ENCODE assay signal across 8 cellular contexts in the genomic region with DNA sequence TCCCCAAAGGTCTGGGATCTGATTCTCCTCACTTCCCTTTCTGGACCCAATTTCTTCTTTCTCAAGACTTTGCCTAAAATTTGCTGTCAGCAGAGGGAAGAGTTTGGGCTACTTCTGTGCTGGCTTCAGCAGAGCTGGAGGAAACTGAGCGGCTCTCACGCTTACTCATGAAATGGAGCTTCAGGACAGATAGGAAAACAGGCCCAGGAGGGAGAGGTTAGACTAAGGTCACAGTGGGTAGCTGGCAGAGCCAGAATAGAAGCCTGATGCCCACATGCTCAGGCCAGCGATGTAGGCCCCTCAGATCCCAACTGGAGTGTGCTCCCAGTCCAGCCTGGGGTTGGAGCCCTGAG. TPM values are rescaled to one million over a fixed set of nuclear protein-coding genes. Genes with fewer than 3 reads are reported as not detected.
DNase-seq lines count a peak whose midpoint lies in the region; ATAC-seq, FAIRE-seq and TF ChIP-seq lines count a peak whose summit lies in the region.

No MANE protein-coding gene starts in this region.

- intact Hi-C loops in K562 (cut with micrococcal nuclease) = no loop called here

- TF ChIP-seq EP300 in K562 (IDR thresholded peaks at IDR 0.05; ENCODE audit: low read length) = no peak
- TF ChIP-seq EP300 in suprapubic skin (IDR thresholded peaks at IDR 0.05) = no peak

- H3K9ac ChIP-seq in HUES48 (ENCODE audit: low read depth, low read length) (peak overlapping the region; percentile 72), K562 (ENCODE audit: insufficient read depth in 1 of 2, low read depth in 2 of 2, low read length in 2 of 2) (peak overlapping the region; percentile 77 to 99; a peak in 3 of 4 replicates)

- peak overlapping the region; percentile 97 for H2AFZ ChIP-seq in K562 (ENCODE audit: low read depth, low read length)

- in situ Hi-C loops in K562 (cut with MboI) = no loop called here

- no peaks in the 10 kb centered on the region for H3K9me1 ChIP-seq in K562 (ENCODE audit: control insufficient read depth, insufficient read depth, low read length)

- TF ChIP-seq CTCF in DOHH2 (IDR thresholded peaks at IDR 0.05; ENCODE audit: low read depth, low read length, poor library complexity, severe bottlenecking) (no peak), K562 (IDR thresholded peaks at IDR 0.05 in 2 of 3, conservative IDR thresholded peaks at IDR 0.05 in 1 of 3; ENCODE audit: insufficient read depth in 2 of 3, low read depth in 1 of 3, low read length in 3 of 3) (no peak), kidney epithelial cell (IDR thresholded peaks at IDR 0.05; ENCODE audit: insufficient read depth, low read length, poor library complexity, severe bottlenecking) (no peak), suprapubic skin (IDR thresholded peaks at IDR 0.05) (no peak)

- H4K20me1 ChIP-seq in DOHH2 (ENCODE audit: control insufficient read depth, insufficient read depth, low read depth, low read length) (no peaks in the 10 kb centered on the region), K562 (replicated peaks; ENCODE audit: control insufficient read depth, insufficient read depth, low read length) (no peaks in the 10 kb centered on the region)

- H3K4me3 ChIP-seq in DOHH2 (ENCODE audit: low read length) (peak overlapping the region; percentile 81), HUES48 (ENCODE audit: low read depth, low read length) (peak overlapping the region; percentile 78), K562 (peak overlapping the region; percentile 76), kidney epithelial cell (ENCODE audit: low read depth, low read length) (peak overlapping the region; percentile 56), suprapubic skin (peak overlapping the region; percentile 75)

- DNase-seq in K562 (ENCODE audit: extremely low read depth in 1 of 4, low spot score in 3 of 4) (peak in 1 of 4 experiments; percentile 23), kidney epithelial cell (ENCODE audit: low read depth) (no peak), suprapubic skin (ENCODE audit: low spot score in 2 of 2) (no peak), NCI-H446 treated with DMSO at 0.1 percent for 48 hours (lab: John Stamatoyannopoulos, UW) (no peak)
- DNase-seq in activated CD4-positive, alpha-beta T cell treated with anti-CD3 and anti-CD28 coated beads, Interleukin-2, amount 50 U/mL, for 48 hours = no peak

- CTCF ChIA-PET in K562 (lab: Yijun Ruan, JAX; ENCODE audit: low intra/inter-chr PET ratio) = no interaction called here

- no peak overlapping the region for H3K27ac ChIP-seq in DOHH2 (ENCODE audit: low read depth, low read length)
- no peak overlapping the region for H3K27ac ChIP-seq in HUES48 (ENCODE audit: low read depth, low read length)
- peak overlapping the region; percentile 50 for H3K27ac ChIP-seq in K562 (ENCODE audit: extremely low read depth, low read depth, low read length)
- H3K27ac ChIP-seq in suprapubic skin = peak overlapping the region; percentile 64

- H3K9me3 ChIP-seq in DOHH2 (ENCODE audit: control insufficient read depth, insufficient read depth, low read length) (no peaks in the 10 kb centered on the region), HUES48 (ENCODE audit: control insufficient read depth, insufficient read depth, low read length) (no peaks in the 10 kb centered on the region), K562 (replicated peaks; ENCODE audit: control insufficient read depth, insufficient read depth, low read depth, low read length) (no peaks in the 10 kb centered on the region), suprapubic skin (no peaks in the 10 kb centered on the region)

- TF ChIP-seq RAD21 in K562 (CRISPR knock-in tag; conservative IDR thresholded peaks at IDR 0.05 in 1 of 2, IDR thresholded peaks at IDR 0.05 in 1 of 2) = no peak

- WGBS in K562 (ENCODE audit: insufficient coverage, low coverage, missing lambda C conversion rate) = 0% methylated on average over 3 of the region's 3 CpGs
- WGBS in suprapubic skin = 19% methylated on average over 3 of the region's 3 CpGs

- H3K79me2 ChIP-seq in DOHH2 (ENCODE audit: control insufficient read depth, low read length) (no peaks in the 10 kb centered on the region), K562 (ENCODE audit: control insufficient read depth, insufficient read depth, low read length) (0 out of 3 replicates have a peak, but pooled peaks cover 3% of the 10 kb centered on the region)

- H3K27me3 ChIP-seq in DOHH2 (ENCODE audit: control insufficient read depth, low read length) (no peaks in the 10 kb centered on the region), HUES48 (ENCODE audit: control insufficient read depth, insufficient read depth, low read length) (no peaks in the 10 kb centered on the region), K562 (ENCODE audit: control insufficient read depth in 2 of 2, insufficient read depth in 2 of 2, low read length in 2 of 2) (no peaks in the 10 kb centered on the region), kidney epithelial cell (ENCODE audit: control insufficient read depth, insufficient read depth, low read length) (no peaks in the 10 kb centered on the region), suprapubic skin (no peaks in the 10 kb centered on the region)

- ATAC-seq in K562 = peak; percentile 34
- ATAC-seq in GM19452 (IDR thresholded peaks at IDR 0.05; ENCODE audit: unreplicated experiment) = no peak

- BruUV-seq in K562 (replicated peaks; lab: Mats Ljungman, UMichigan) = no TSS peak

- peaks cover 10% of the 10 kb centered on the region for H3K4me1 ChIP-seq in DOHH2 (ENCODE audit: control insufficient read depth, low read length)
- H3K4me1 ChIP-seq in HUES48 (ENCODE audit: control insufficient read depth, insufficient read depth, low read length) = no peaks in the 10 kb centered on the region
- peaks cover 4 to 16% of the 10 kb centered on the region in 2 experiments; a peak in 3 of 5 replicates for H3K4me1 ChIP-seq in K562 (replicated peaks in 1 of 2; ENCODE audit: control insufficient read depth in 2 of 2, insufficient read depth in 2 of 2, low read length in 2 of 2)
- H3K4me1 ChIP-seq in suprapubic skin = peaks cover 16% of the 10 kb centered on the region

- H3K36me3 ChIP-seq in DOHH2 (ENCODE audit: control insufficient read depth, low read length) (no peaks in the 10 kb centered on the region), HUES48 (ENCODE audit: control insufficient read depth, insufficient read depth, low read length) (peaks cover 14% of the 10 kb centered on the region; the same call in 1 of the 2 replicates), K562 (ENCODE audit: control insufficient read depth, insufficient read depth, low read length) (0 out of 3 replicates have a peak, but pooled peaks cover 4% of the 10 kb centered on the region), kidney epithelial cell (ENCODE audit: control insufficient read depth, insufficient read depth, low read length) (no peaks in the 10 kb centered on the region), suprapubic skin (peaks cover 8% of the 10 kb centered on the region)

- FAIRE-seq in K562 (lab: Jason Lieb, UNC) = no peak

- H3K9me2 ChIP-seq in DOHH2 (replicated peaks; ENCODE audit: control insufficient read depth, low read length) = no peaks in the 10 kb centered on the region

- H3K4me2 ChIP-seq in DOHH2 (ENCODE audit: low read length) = peak overlapping the region; percentile 75
- H3K4me2 ChIP-seq in K562 (ENCODE audit: insufficient read depth, low read length) = peak overlapping the region; percentile 85

- H3F3A ChIP-seq in DOHH2 (ENCODE audit: control insufficient read depth, insufficient read depth) = no peaks in the 10 kb centered on the region

- POLR2A ChIA-PET in K562 (lab: Yijun Ruan, JAX) = interaction anchor here (0.6 to 1.6 kb wide), 4 partner anchors 12 to 81 kb away, joined by 3 to 5 read pairs (median 4); a partner anchor contains a TSS

- TF ChIP-seq POLR2A in K562 (conservative IDR thresholded peaks at IDR 0.05) (no peak), suprapubic skin (IDR thresholded peaks at IDR 0.05) (no peak)

RNA-seq across cellular contexts. Expression of a gene that starts 0.6 kb away (rescaled TPM):
- 23.4 and 60.6 TPM in 2 replicates for total RNA-seq in K562 (2011; cell fraction: chromatin; rRNA removed; ENCODE audit: low replicate concordance)
- total RNA-seq in K562 (2011; cell fraction: nucleolus; rRNA removed) = 35.5 and 38.3 TPM in 2 replicates
- total RNA-seq in K562 (2011; cell fraction: nucleoplasm; rRNA removed) = 33.8 and 36.0 TPM in 2 replicates
- total RNA-seq in K562 (2014; rRNA removed) (5.8 and 6.5 TPM in 2 replicates), K562 (2014; rRNA removed; fragmentation: Illumina TruSeq; extraction: Trizol) (4.7 and 5.9 TPM in 2 replicates), K562 (2015; rRNA removed; fragmentation: Illumina TruSeq; extraction: Trizol) (7.2 and 7.5 TPM in 2 replicates), K562 (2021) (9.8 and 12.2 TPM in 2 replicates), kidney epithelial cell (38.0 and 42.6 TPM in 2 replicates), suprapubic skin (10 to 100 TPM in 3 of 4 donors, 1 to 10 TPM in 1; 8.9 to 14.5 (median 13.3) TPM)
- polyA plus RNA-seq in K562 (2011; rRNA removed) (5.5 and 5.7 TPM in 2 replicates), K562 (2014; fragmentation: Illumina TruSeq; extraction: Trizol) (7.8 and 8.1 TPM in 2 replicates), K562 (2014; fragmentation: Nextera tagmentation; extraction: Ambion mirVana) (1 to 10 TPM; 2.7 to 2.8 TPM), K562 (2014; rRNA removed) (7.2 and 10.4 TPM in 2 replicates)
- polyA plus RNA-seq in K562 (2011; cell fraction: cytosol; rRNA removed) = 5.0 and 9.4 TPM in 2 replicates
- 5.5 and 14.4 TPM in 2 replicates for polyA plus RNA-seq in K562 (2011; cell fraction: nucleus; rRNA removed)
- polyA plus RNA-seq in K562 (2012) = 8.2 and 9.9 TPM in 2 replicates
- 8.9 and 13.4 TPM in 2 replicates for polyA minus RNA-seq in K562 (2011; rRNA and poly(A)+ RNA removed)
- 3.5 and 6.9 TPM in 2 replicates for polyA minus RNA-seq in K562 (2011; cell fraction: cytosol; rRNA and poly(A)+ RNA removed)
- polyA minus RNA-seq in K562 (2011; cell fraction: nucleus; rRNA and poly(A)+ RNA removed) = 14.9 and 20.9 TPM in 2 replicates

RNA-seq across cellular contexts. Expression of a gene that starts 50.1 kb away (rescaled TPM):
- 67.0 and 76.2 TPM in 2 replicates for total RNA-seq in K562 (2011; cell fraction: chromatin; rRNA removed; ENCODE audit: low replicate concordance)
- 44.5 and 48.2 TPM in 2 replicates for total RNA-seq in K562 (2011; cell fraction: nucleolus; rRNA removed)
- 51.8 and 70.7 TPM in 2 replicates for total RNA-seq in K562 (2011; cell fraction: nucleoplasm; rRNA removed)
- total RNA-seq in K562 (2014; rRNA removed) (76.5 and 92.9 TPM in 2 replicates), K562 (2014; rRNA removed; fragmentation: Illumina TruSeq; extraction: Trizol) (80.2 and 85.4 TPM in 2 replicates), K562 (2015; rRNA removed; fragmentation: Illumina TruSeq; extraction: Trizol) (60.4 and 64.7 TPM in 2 replicates), K562 (2021) (149 and 157 TPM in 2 replicates), kidney epithelial cell (114 and 116 TPM in 2 replicates), suprapubic skin (10 to 100 TPM; 44.9 to 92.5 (median 78.8) TPM)
- polyA plus RNA-seq in K562 (2011; rRNA removed) (43.1 and 58.9 TPM in 2 replicates), K562 (2014; fragmentation: Illumina TruSeq; extraction: Trizol) (170 and 190 TPM in 2 replicates), K562 (2014; fragmentation: Nextera tagmentation; extraction: Ambion mirVana) (10 to 100 TPM; 81.8 to 83.8 TPM), K562 (2014; rRNA removed) (63.8 and 70.1 TPM in 2 replicates)
- polyA plus RNA-seq in K562 (2011; cell fraction: cytosol; rRNA removed) = 30.9 and 48.3 TPM in 2 replicates
- polyA plus RNA-seq in K562 (2011; cell fraction: nucleus; rRNA removed) = 51.3 and 63.0 TPM in 2 replicates
- polyA plus RNA-seq in K562 (2012) = 106 and 113 TPM in 2 replicates
- polyA minus RNA-seq in K562 (2011; rRNA and poly(A)+ RNA removed) = 59.5 and 76.3 TPM in 2 replicates
- 90.9 and 96.3 TPM in 2 replicates for polyA minus RNA-seq in K562 (2011; cell fraction: cytosol; rRNA and poly(A)+ RNA removed)
- 14.5 and 25.9 TPM in 2 replicates for polyA minus RNA-seq in K562 (2011; cell fraction: nucleus; rRNA and poly(A)+ RNA removed)

RNA-seq across cellular contexts. Expression of a gene that starts 54.4 kb away (rescaled TPM):
- 419 and 726 TPM in 2 replicates for total RNA-seq in K562 (2011; cell fraction: chromatin; rRNA removed; ENCODE audit: low replicate concordance)
- total RNA-seq in K562 (2011; cell fraction: nucleolus; rRNA removed) = 195 and 280 TPM in 2 replicates
- total RNA-seq in K562 (2011; cell fraction: nucleoplasm; rRNA removed) = 289 and 307 TPM in 2 replicates
- total RNA-seq in K562 (2014; rRNA removed) (160 and 215 TPM in 2 replicates), K562 (2014; rRNA removed; fragmentation: Illumina TruSeq; extraction: Trizol) (220 and 225 TPM in 2 replicates), K562 (2015; rRNA removed; fragmentation: Illumina TruSeq; extraction: Trizol) (270 and 271 TPM in 2 replicates), K562 (2021) (207 and 239 TPM in 2 replicates), kidney epithelial cell (124 and 132 TPM in 2 replicates), suprapubic skin (100 to 1,000 TPM in 3 of 4 donors, 10 to 100 TPM in 1; 94.8 to 238 (median 143) TPM)
- polyA plus RNA-seq in K562 (2011; rRNA removed) (215 and 229 TPM in 2 replicates), K562 (2014; fragmentation: Illumina TruSeq; extraction: Trizol) (251 and 269 TPM in 2 replicates), K562 (2014; fragmentation: Nextera tagmentation; extraction: Ambion mirVana) (100 to 1,000 TPM; 142 to 164 TPM), K562 (2014; rRNA removed) (110 and 160 TPM in 2 replicates)
- polyA plus RNA-seq in K562 (2011; cell fraction: cytosol; rRNA removed) = 232 and 285 TPM in 2 replicates
- polyA plus RNA-seq in K562 (2011; cell fraction: nucleus; rRNA removed) = 297 and 353 TPM in 2 replicates
- polyA plus RNA-seq in K562 (2012) = 171 and 190 TPM in 2 replicates
- 751 and 918 TPM in 2 replicates for polyA minus RNA-seq in K562 (2011; rRNA and poly(A)+ RNA removed)
- polyA minus RNA-seq in K562 (2011; cell fraction: cytosol; rRNA and poly(A)+ RNA removed) = 279 and 319 TPM in 2 replicates
- polyA minus RNA-seq in K562 (2011; cell fraction: nucleus; rRNA and poly(A)+ RNA removed) = 150 and 218 TPM in 2 replicates

Comparison
In these comparisons a context has a peak if more than half of its experiments do, and no peak if none do; other contexts are left out.
1. H3K27ac ChIP-seq: peak in K562 (single experiment) and suprapubic skin (single experiment); none in DOHH2 (single experiment) and HUES48 (single experiment).
2. Peak in every context shown above with its lines, with median percentiles within 50 percentile points of each other: H3K4me3 ChIP-seq.